11 cellular contexts compared by ENCODE assay signal in genomic region chr18:49656098-49656591, GRCh38.
A peak's percentile ranks its signal among the peaks of the same experiment; 100 is the strongest.
DNase-seq lines count a peak whose midpoint lies in the region; TF ChIP-seq lines count a peak whose summit lies in the region.
"Had no signal": no experiment of that assay in that cellular context is flagged by ENCODE, and none has a peak within 500 bp of the region (broad histone marks: within the 10 kb centered on the region; RNA-seq: fewer than 3 reads in every experiment).

No MANE protein-coding gene starts in this region.

- peaks cover 8% of the 10 kb centered on the region for H3K4me1 Mint-ChIP-seq in progenitor cell of endocrine pancreas (ENCODE audit: low read depth)

- peak; percentile 75 for DNase-seq in EH (ENCODE audit: low read depth)
- DNase-seq in LHCN-M2 (ENCODE audit: low read depth), result peak; percentile 72
- peak; percentile 82 for DNase-seq in astrocyte of the hippocampus (ENCODE audit: low read depth, low spot score)
- DNase-seq in mesenteric fat pad (ENCODE audit: low spot score), result peak; percentile 12
- no peak for DNase-seq in NCI-H446 treated with DMSO at 0.1 percent for 48 hours (lab: John Stamatoyannopoulos, UW)
- no peak for DNase-seq in NCI-H1417 treated with DMSO at 0.1 percent for 48 hours (lab: John Stamatoyannopoulos, UW)
- DNase-seq in NCI-H446 (lab: John Stamatoyannopoulos, UW), result no peak
- no peak for DNase-seq in progenitor cell of endocrine pancreas (ENCODE audit: low spot score, unreplicated experiment)
- DNase-seq: naive B cell, NCI-H2081 treated with DMSO at 0.1 percent for 48 hours, SW 1271 had no signal

- no peak overlapping the region for H3K27ac Mint-ChIP-seq in progenitor cell of endocrine pancreas
- H3K27ac Mint-ChIP-seq: naive B cell had no signal

- H3K9me3 Mint-ChIP-seq in progenitor cell of endocrine pancreas (ENCODE audit: low read depth), result no peaks in the 10 kb centered on the region

- H3K27me3 Mint-ChIP-seq in progenitor cell of endocrine pancreas, result peaks cover 7% of the 10 kb centered on the region

- H3K4me3 Mint-ChIP-seq in progenitor cell of endocrine pancreas (ENCODE audit: low read depth), result no peak overlapping the region
- H3K4me3 Mint-ChIP-seq: naive B cell had no signal

- H3K36me3 Mint-ChIP-seq in progenitor cell of endocrine pancreas (ENCODE audit: insufficient read depth), result no peaks in the 10 kb centered on the region
- H3K36me3 Mint-ChIP-seq: naive B cell had no signal

- no peak for TF ChIP-seq CTCF in progenitor cell of endocrine pancreas (IDR thresholded peaks at IDR 0.05; ENCODE audit: unreplicated experiment)

Comparison
In these comparisons a context has a peak if more than half of its experiments do, and no peak if none do; other contexts are left out.
1. DNase-seq: peak in EH (single experiment), LHCN-M2 (single experiment), astrocyte of the hippocampus (single experiment) and mesenteric fat pad (single experiment); none in NCI-H446 treated with DMSO at 0.1 percent for 48 hours (single experiment), NCI-H1417 treated with DMSO at 0.1 percent for 48 hours (single experiment), NCI-H446 (0 of 2) and progenitor cell of endocrine pancreas (single experiment).